ENCODE assay signal across 8 cellular contexts in the genomic region with DNA sequence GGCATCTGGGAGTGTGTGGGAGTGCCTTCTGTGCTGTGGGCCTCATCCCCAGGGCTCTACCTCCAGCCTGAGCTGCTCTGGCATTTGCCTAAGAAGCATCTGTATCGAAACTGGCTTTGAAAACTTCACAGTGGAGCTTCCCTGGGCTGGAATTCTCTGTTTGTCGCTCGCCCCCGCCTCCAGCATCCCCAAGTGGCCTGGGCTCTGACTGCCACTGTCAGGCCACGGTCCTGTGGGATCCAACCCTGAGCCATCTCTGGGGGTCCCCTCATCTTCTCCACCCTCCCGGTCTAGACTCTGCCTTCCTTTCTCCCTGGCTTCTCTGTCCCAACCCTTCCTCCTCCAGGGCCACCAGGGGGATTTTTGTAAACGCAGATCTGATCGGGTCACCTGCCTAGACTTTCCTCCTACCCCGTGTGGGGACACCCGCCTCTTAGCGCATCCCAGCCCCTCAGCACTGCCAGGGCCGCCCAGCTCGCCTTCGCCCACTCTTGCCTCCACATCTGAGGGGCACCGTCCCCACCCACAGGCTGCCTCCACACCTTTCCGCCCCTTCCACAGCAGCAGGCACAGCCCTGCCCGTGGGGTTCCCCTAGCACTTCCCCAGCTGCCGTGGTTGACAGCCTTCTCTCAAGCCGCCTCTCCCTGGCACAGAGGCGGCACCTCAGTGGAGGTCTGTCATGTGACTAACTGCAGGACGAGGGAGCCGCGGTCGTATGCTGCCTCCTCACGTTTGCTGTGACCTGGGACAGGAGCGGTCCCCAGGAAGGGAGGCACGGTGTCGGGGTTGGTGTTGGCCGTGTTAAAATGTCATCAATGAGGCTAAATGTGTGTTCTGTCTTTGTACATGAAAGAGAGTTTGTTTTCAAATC.
A peak's percentile ranks its signal among the peaks of the same experiment; 100 is the strongest.
DNase-seq lines count a peak whose midpoint lies in the region; ATAC-seq and TF ChIP-seq lines count a peak whose summit lies in the region.

No MANE protein-coding gene starts in this region.

- TF ChIP-seq CTCF in epithelial cell of esophagus (IDR thresholded peaks at IDR 0.05; ENCODE audit: insufficient read depth, low read depth, low read length, missing control alignments): peak; percentile 40

- DNase-seq in activated CD8-positive, alpha-beta memory T cell treated with anti-CD3 and anti-CD28 coated beads for 4 hours (ENCODE audit: low read depth in 2 of 2): peak; percentile 60 to 75
- DNase-seq in epithelial cell of esophagus (ENCODE audit: low read depth) (peak; percentile 47), retina (peak; percentile 62), NCI-H226 (no peak), globus pallidus (ENCODE audit: low spot score) (no peak)

- ATAC-seq in GM18520 (IDR thresholded peaks at IDR 0.05; ENCODE audit: unreplicated experiment) (peak; percentile 67), HG03196 (IDR thresholded peaks at IDR 0.05; ENCODE audit: unreplicated experiment) (peak; percentile 66), GM21515 (IDR thresholded peaks at IDR 0.05; ENCODE audit: unreplicated experiment) (no peak)

- H3K4me3 ChIP-seq in epithelial cell of esophagus (ENCODE audit: low read length): no peak overlapping the region

Comparison
In these comparisons a context has a peak if more than half of its experiments do, and no peak if none do; other contexts are left out.
1. DNase-seq: peak in activated CD8-positive, alpha-beta memory T cell treated with anti-CD3 and anti-CD28 coated beads for 4 hours (2 of 2), epithelial cell of esophagus (single experiment) and retina (single experiment); none in NCI-H226 (single experiment) and globus pallidus (single experiment).